ENCODE assay signal across 1 cellular context in the genomic region with DNA sequence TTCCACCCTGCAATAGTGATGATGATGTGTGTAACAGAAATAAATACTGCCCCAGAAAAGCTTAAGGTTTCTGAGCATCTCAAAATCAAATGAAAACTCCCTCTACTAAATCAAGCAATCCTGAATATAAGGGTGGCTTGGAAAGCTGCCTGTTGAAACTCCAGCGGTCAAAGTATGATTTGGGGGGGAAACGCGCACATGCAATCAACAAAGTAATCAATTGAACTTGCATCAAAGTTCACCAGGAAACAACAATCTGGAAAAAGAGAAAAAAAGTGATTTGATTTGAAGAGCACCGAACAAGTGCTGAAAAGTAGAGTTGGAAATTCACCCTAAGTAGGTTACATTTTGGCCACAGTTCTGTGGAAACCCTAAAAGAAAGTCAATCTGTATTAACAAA.
TF ChIP-seq lines count a peak whose summit lies in the region.

No MANE protein-coding gene starts in this region.

TF ChIP-seq in endothelial cell of umbilical vein, 7 proteins besides CTCF, POLR2A, EP300 and RAD21:
- TF ChIP-seq GATA2 (IDR thresholded peaks at IDR 0.05; ENCODE audit: insufficient read depth, insufficient read length, low read depth, low read length) (no peak), EZH2 (IDR thresholded peaks at IDR 0.05; ENCODE audit: borderline replicate concordance, low read depth, low read length, severe bottlenecking) (no peak), MYC (IDR thresholded peaks at IDR 0.05; ENCODE audit: low read depth, low read length) (no peak), POLR2AphosphoS5 (IDR thresholded peaks at IDR 0.05; ENCODE audit: insufficient read depth, low read depth, low read length) (no peak), FOS (IDR thresholded peaks at IDR 0.05; ENCODE audit: borderline replicate concordance, insufficient read depth, low read length) (no peak), JUN (IDR thresholded peaks at IDR 0.05; ENCODE audit: borderline replicate concordance, insufficient read depth, insufficient read length, low read depth) (no peak)
- TF ChIP-seq, protein P1, sequence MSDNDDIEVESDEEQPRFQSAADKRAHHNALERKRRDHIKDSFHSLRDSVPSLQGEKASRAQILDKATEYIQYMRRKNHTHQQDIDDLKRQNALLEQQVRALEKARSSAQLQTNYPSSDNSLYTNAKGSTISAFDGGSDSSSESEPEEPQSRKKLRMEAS (IDR thresholded peaks at IDR 0.05; ENCODE audit: insufficient read depth, insufficient read length) = no peak
